Comparison of ENCODE assay signal across 5 cellular contexts in genomic region chr21:43451850-43452249, GRCh38. TPM values are rescaled to one million over a fixed set of nuclear protein-coding genes. Genes with fewer than 3 reads are reported as not detected.
A peak's percentile ranks its signal among the peaks of the same experiment; 100 is the strongest.
DNase-seq lines count a peak whose midpoint lies in the region; ATAC-seq, FAIRE-seq and TF ChIP-seq lines count a peak whose summit lies in the region.
"Not testable (repeated sequence)": the region's sequence is repeated elsewhere in the genome, so short reads cannot be mapped to it uniquely, and the experiment has no call there.

No MANE protein-coding gene starts in this region.

- H3K27me3 ChIP-seq in PC-3 (ENCODE audit: low read length); keratinocyte (ENCODE audit: control insufficient read depth, extremely low read depth, insufficient read depth, low read length); lower lobe of right lung (ENCODE audit: low read depth): not testable (repeated sequence)

- H3K9me3 ChIP-seq in PC-3 (ENCODE audit: low read length); keratinocyte (ENCODE audit: control insufficient read depth, low read depth, low read length); lower lobe of right lung: not testable (repeated sequence)

- not testable (repeated sequence) for H3K27ac ChIP-seq in PC-3 (ENCODE audit: low read length); keratinocyte (ENCODE audit: control insufficient read depth, insufficient read depth, low read length); lower lobe of right lung

- H3F3A ChIP-seq in PC-3 (ENCODE audit: low read length, unreplicated experiment), result not testable (repeated sequence)

- intact Hi-C loops in PC-3 (cut with micrococcal nuclease); lower lobe of right lung (cut with DNase I): not testable (repeated sequence)

- peak; percentile 92 for FAIRE-seq in keratinocyte (lab: Jason Lieb, UNC)
- peak; percentile 82 for FAIRE-seq in urothelium cell line (lab: Jason Lieb, UNC)

- H3K4me3 ChIP-seq in PC-3 (ENCODE audit: low read length); keratinocyte (ENCODE audit: control insufficient read depth in 2 of 3, extremely low read depth in 1 of 3, insufficient read depth in 2 of 3, low read depth in 1 of 3, low read length in 3 of 3); lower lobe of right lung: not testable (repeated sequence)

- CTCF ChIA-PET in PC-3 (lab: Charles Lee), result not testable (repeated sequence)

- DNase-seq in PC-3; keratinocyte (ENCODE audit: low read depth, low spot score); lower lobe of right lung; urothelium cell line (ENCODE audit: low spot score): not testable (repeated sequence)

- peak; percentile 66 for ATAC-seq in PC-3
- peak; percentile 44 for ATAC-seq in esophagus mucosa
- ATAC-seq in lower lobe of right lung, result peak; percentile 65 to 76

- POLR2A ChIA-PET in PC-3 (lab: Charles Lee; ENCODE audit: unreplicated experiment), result not testable (repeated sequence)

- H3K9me1 ChIP-seq in keratinocyte (ENCODE audit: control insufficient read depth, extremely low read depth, insufficient read depth, low read length), result not testable (repeated sequence)

- not testable (repeated sequence) for H3K79me2 ChIP-seq in PC-3 (ENCODE audit: low read length); keratinocyte (ENCODE audit: control insufficient read depth, insufficient read depth, low read length)

- H3K4me1 ChIP-seq in PC-3 (ENCODE audit: insufficient read depth, low read length); keratinocyte (ENCODE audit: control insufficient read depth, extremely low read depth, insufficient read depth, low read length); lower lobe of right lung: not testable (repeated sequence)

- H3K9me2 ChIP-seq in PC-3 (replicated peaks; ENCODE audit: low read length), result not testable (repeated sequence)

- not testable (repeated sequence) for H4K20me1 ChIP-seq in PC-3 (ENCODE audit: low read length); keratinocyte (ENCODE audit: control insufficient read depth, extremely low read depth, insufficient read depth, low read length)

- not testable (repeated sequence) for H3K4me2 ChIP-seq in PC-3 (ENCODE audit: low read length); keratinocyte (ENCODE audit: control insufficient read depth, extremely low read depth, insufficient read depth, low read depth, low read length)

- not testable (repeated sequence) for H3K36me3 ChIP-seq in PC-3 (ENCODE audit: low read depth, low read length); keratinocyte (ENCODE audit: control insufficient read depth in 2 of 2, extremely low read depth in 1 of 2, insufficient read depth in 2 of 2, low read length in 2 of 2); lower lobe of right lung

- dilution Hi-C loops in keratinocyte (cut with MboI; ENCODE audit: extremely low pct_ligation_motif_present, low sequenced_read_pairs), result not testable (repeated sequence)

- TF ChIP-seq CTCF in PC-3 (conservative IDR thresholded peaks at IDR 0.05; ENCODE audit: low read depth, low read length); keratinocyte (optimal IDR thresholded peaks at IDR 0.05 in 1 of 3, IDR thresholded peaks at IDR 0.05 in 1 of 3, conservative IDR thresholded peaks at IDR 0.05 in 1 of 3; ENCODE audit: extremely low read depth in 1 of 3, insufficient read depth in 2 of 3, low read length in 3 of 3); lower lobe of right lung (IDR thresholded peaks at IDR 0.05): not testable (repeated sequence)

- not testable (repeated sequence) for BruUV-seq in PC-3 (replicated peaks; lab: Mats Ljungman, UMichigan)

- H2AFZ ChIP-seq in PC-3 (ENCODE audit: low read length); keratinocyte (ENCODE audit: control insufficient read depth, low read length): not testable (repeated sequence)

- not testable (repeated sequence) for H3K9ac ChIP-seq in PC-3 (ENCODE audit: low read length); keratinocyte (ENCODE audit: control insufficient read depth, extremely low read depth, insufficient read depth, low read length)

RNA-seq across cellular contexts. Expression of gene SIK1, which starts 24.9 kb away (rescaled TPM):
- total RNA-seq in PC-3 (2014; rRNA removed) (107 and 148 TPM in 2 replicates), esophagus mucosa (16.5 TPM), lower lobe of right lung (30.1 TPM)
- polyA plus RNA-seq in keratinocyte, result 24.6 to 49.6 TPM (median 25.5 TPM) in 3 replicates
- 94.3 TPM for polyA plus RNA-seq in keratinocyte (2011; ENCODE audit: low read depth)
- 13.1 and 26.6 TPM in 2 replicates for polyA plus RNA-seq in keratinocyte (2011; cell fraction: cytosol; rRNA removed)
- 122 and 124 TPM in 2 replicates for polyA plus RNA-seq in keratinocyte (2011; cell fraction: nucleus; rRNA removed)
- 15.0 and 20.4 TPM in 2 replicates for polyA plus RNA-seq in keratinocyte (2012; ENCODE audit: low replicate concordance)
- 19.9 to 37.9 TPM (median 25.2 TPM) in 3 replicates for polyA minus RNA-seq in keratinocyte
- 59.5 TPM for polyA minus RNA-seq in keratinocyte (2011; cell fraction: cytosol; rRNA and poly(A)+ RNA removed)
- polyA minus RNA-seq in keratinocyte (2011; cell fraction: nucleus; rRNA and poly(A)+ RNA removed), result 43.2 and 64.8 TPM in 2 replicates
